ENCODE assay signal across 8 cellular contexts in the genomic region with DNA sequence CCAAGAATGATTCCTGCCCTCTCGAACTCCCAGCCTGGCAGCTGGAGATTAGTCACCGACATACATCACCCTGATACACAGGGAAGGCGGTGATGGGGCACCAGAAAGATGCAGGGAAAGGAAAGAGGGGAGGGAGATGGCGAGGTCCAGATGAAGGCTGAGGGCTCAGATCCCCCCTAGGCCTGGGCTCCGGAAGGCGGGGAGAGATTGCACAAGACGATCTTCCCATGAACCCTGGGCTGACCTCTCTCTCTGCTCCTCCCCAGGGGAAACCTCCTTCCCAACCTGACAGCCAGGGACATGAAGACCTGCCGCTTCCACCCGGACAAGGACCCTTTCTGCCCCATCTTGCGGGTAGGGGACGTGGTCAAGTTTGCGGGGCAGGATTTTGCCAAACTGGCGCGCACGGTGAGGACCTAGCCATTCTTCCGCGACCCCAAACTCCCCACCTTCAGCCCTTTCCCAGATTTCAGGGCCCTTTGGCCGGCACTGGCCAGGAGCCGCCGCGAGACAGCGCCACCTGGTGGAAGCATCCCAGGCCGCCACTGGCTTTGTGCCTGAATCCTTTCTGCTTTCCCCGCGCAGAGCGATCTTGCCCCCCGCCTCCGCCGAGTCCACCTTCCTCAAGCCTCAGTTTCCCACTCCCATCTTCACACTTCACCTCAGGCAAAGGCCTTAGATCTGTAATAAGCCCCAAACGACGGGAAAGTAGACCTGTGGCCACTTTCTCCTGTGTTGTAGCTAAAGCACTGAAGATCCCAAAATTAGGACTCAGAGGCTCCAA. TPM values are rescaled to one million over a fixed set of nuclear protein-coding genes. Genes with fewer than 3 reads are reported as not detected.
DNase-seq lines count a peak whose midpoint lies in the region; ATAC-seq and TF ChIP-seq lines count a peak whose summit lies in the region.

No MANE protein-coding gene starts in this region.

- intact Hi-C loops in activated T-helper 1 cell treated with anti-CD3 and anti-CD28 coated beads, Interleukin-12 subunit alpha, Interleukin-12 subunit beta, Interleukin-2, Interleukin-4 antibody, amounts not matched to agents 30 ng/mL and 10 ng/mL and 1 ng/mL, durations not matched to agents 14 hours and 24 hours and 36 hours (cut with micrococcal nuclease), result loop anchor here (5.0 kb wide), 1 partner anchor 938 kb away; no protein-coding TSS in a partner anchor

- peaks cover 13% of the 10 kb centered on the region for H3K4me1 Mint-ChIP-seq in activated T-helper 1 cell treated with anti-CD3 and anti-CD28 coated beads, Interleukin-12 subunit alpha, Interleukin-12 subunit beta, Interleukin-2, Interleukin-4 antibody, amounts not matched to agents 30 ng/mL and 10 ng/mL and 1 ng/mL, durations not matched to agents 14 hours and 24 hours and 36 hours (ENCODE audit: low read depth)

- DNase-seq in GM19238 (ENCODE audit: insufficient read length, low spot score) (peak; percentile 63), NCI-H774 (lab: John Stamatoyannopoulos, UW) (peak; percentile 30), fibroblast of the aortic adventitia (ENCODE audit: low read depth) (peak; percentile 36), nucleus accumbens (lab: John Stamatoyannopoulos, UW) (peak in 43 of 56 donors; percentile 5 to 71 (median 30)), thoracic aorta (ENCODE audit: low spot score) (no peak)
- peak; percentile 37 for DNase-seq in activated T-helper 1 cell treated with anti-CD3 and anti-CD28 coated beads, Interleukin-12 subunit alpha, Interleukin-12 subunit beta, Interleukin-2, Interleukin-4 antibody, amounts not matched to agents 30 ng/mL and 10 ng/mL and 1 ng/mL, durations not matched to agents 14 hours and 24 hours and 36 hours (ENCODE audit: low spot score)

- peaks cover 14% of the 10 kb centered on the region for H3K27me3 Mint-ChIP-seq in activated T-helper 1 cell treated with anti-CD3 and anti-CD28 coated beads, Interleukin-12 subunit alpha, Interleukin-12 subunit beta, Interleukin-2, Interleukin-4 antibody, amounts not matched to agents 30 ng/mL and 10 ng/mL and 1 ng/mL, durations not matched to agents 14 hours and 24 hours and 36 hours (ENCODE audit: insufficient read depth)

- no peaks in the 10 kb centered on the region for H3K36me3 Mint-ChIP-seq in activated T-helper 1 cell treated with anti-CD3 and anti-CD28 coated beads, Interleukin-12 subunit alpha, Interleukin-12 subunit beta, Interleukin-2, Interleukin-4 antibody, amounts not matched to agents 30 ng/mL and 10 ng/mL and 1 ng/mL, durations not matched to agents 14 hours and 24 hours and 36 hours (ENCODE audit: low read depth)

- no peak overlapping the region for H3K4me3 ChIP-seq in fibroblast of the aortic adventitia (ENCODE audit: low read depth, low read length)
- H3K4me3 ChIP-seq in thoracic aorta, result peak overlapping the region; percentile 8

- no peaks in the 10 kb centered on the region for H3K36me3 ChIP-seq in thoracic aorta

- TF ChIP-seq CTCF in fibroblast of the aortic adventitia (IDR thresholded peaks at IDR 0.05; ENCODE audit: insufficient read depth, low read length) (peak; percentile 91), thoracic aorta (IDR thresholded peaks at IDR 0.05) (peak; percentile 90)

- H3K27me3 ChIP-seq in thoracic aorta (replicated peaks; ENCODE audit: insufficient read depth), result no peaks in the 10 kb centered on the region

- H3K27ac ChIP-seq in thoracic aorta, result no peak overlapping the region

- H3K9me3 ChIP-seq in thoracic aorta, result no peaks in the 10 kb centered on the region

- H3K4me1 ChIP-seq in thoracic aorta (ENCODE audit: control insufficient read depth in 1 of 2, low read depth in 2 of 2), result no peaks in the 10 kb centered on the region

- H3K9me3 Mint-ChIP-seq in activated T-helper 1 cell treated with anti-CD3 and anti-CD28 coated beads, Interleukin-12 subunit alpha, Interleukin-12 subunit beta, Interleukin-2, Interleukin-4 antibody, amounts not matched to agents 30 ng/mL and 10 ng/mL and 1 ng/mL, durations not matched to agents 14 hours and 24 hours and 36 hours, result peaks cover 6% of the 10 kb centered on the region

- ATAC-seq in thoracic aorta (ENCODE audit: insufficient number of reproducible peaks, low FRiP score, low read depth), result no peak
- ATAC-seq in HG02588 (IDR thresholded peaks at IDR 0.05; ENCODE audit: unreplicated experiment), result no peak
- ATAC-seq in GM19324 (IDR thresholded peaks at IDR 0.05; ENCODE audit: low FRiP score, unreplicated experiment), result no peak

- no peak overlapping the region for H3K4me3 Mint-ChIP-seq in activated T-helper 1 cell treated with anti-CD3 and anti-CD28 coated beads, Interleukin-12 subunit alpha, Interleukin-12 subunit beta, Interleukin-2, Interleukin-4 antibody, amounts not matched to agents 30 ng/mL and 10 ng/mL and 1 ng/mL, durations not matched to agents 14 hours and 24 hours and 36 hours

- no peak overlapping the region for H3K27ac Mint-ChIP-seq in activated T-helper 1 cell treated with anti-CD3 and anti-CD28 coated beads, Interleukin-12 subunit alpha, Interleukin-12 subunit beta, Interleukin-2, Interleukin-4 antibody, amounts not matched to agents 30 ng/mL and 10 ng/mL and 1 ng/mL, durations not matched to agents 14 hours and 24 hours and 36 hours

RNA-seq across cellular contexts. Expression of a gene that starts 11.5 kb away (rescaled TPM):
- total RNA-seq in activated T-helper 1 cell treated with anti-CD3 and anti-CD28 coated beads, Interleukin-12 subunit alpha, Interleukin-12 subunit beta, Interleukin-2, Interleukin-4 antibody, amounts not matched to agents 30 ng/mL and 10 ng/mL and 1 ng/mL, durations not matched to agents 14 hours and 24 hours and 36 hours, result not detected in 2 replicates
- total RNA-seq in fibroblast of the aortic adventitia (ENCODE audit: low replicate concordance) (not detected in 2 replicates), thoracic aorta (not detected)

RNA-seq across cellular contexts. Expression of a gene that starts 14.0 kb away (rescaled TPM):
- total RNA-seq in activated T-helper 1 cell treated with anti-CD3 and anti-CD28 coated beads, Interleukin-12 subunit alpha, Interleukin-12 subunit beta, Interleukin-2, Interleukin-4 antibody, amounts not matched to agents 30 ng/mL and 10 ng/mL and 1 ng/mL, durations not matched to agents 14 hours and 24 hours and 36 hours, result 235 and 239 TPM in 2 replicates
- 60.7 and 83.2 TPM in 2 replicates for total RNA-seq in fibroblast of the aortic adventitia (ENCODE audit: low replicate concordance)
- 10 to 100 TPM; 42.0 to 51.4 TPM for total RNA-seq in thoracic aorta

RNA-seq across cellular contexts. Expression of a gene that starts 24.9 kb away (rescaled TPM):
- 22.1 and 24.3 TPM in 2 replicates for total RNA-seq in activated T-helper 1 cell treated with anti-CD3 and anti-CD28 coated beads, Interleukin-12 subunit alpha, Interleukin-12 subunit beta, Interleukin-2, Interleukin-4 antibody, amounts not matched to agents 30 ng/mL and 10 ng/mL and 1 ng/mL, durations not matched to agents 14 hours and 24 hours and 36 hours
- total RNA-seq in fibroblast of the aortic adventitia (ENCODE audit: low replicate concordance) (70.0 and 108 TPM in 2 replicates), thoracic aorta (100 to 1,000 TPM; 105 to 153 TPM)

RNA-seq across cellular contexts. Expression of a gene that starts 31.3 kb away (rescaled TPM):
- not detected in 2 replicates for total RNA-seq in activated T-helper 1 cell treated with anti-CD3 and anti-CD28 coated beads, Interleukin-12 subunit alpha, Interleukin-12 subunit beta, Interleukin-2, Interleukin-4 antibody, amounts not matched to agents 30 ng/mL and 10 ng/mL and 1 ng/mL, durations not matched to agents 14 hours and 24 hours and 36 hours
- total RNA-seq in fibroblast of the aortic adventitia (ENCODE audit: low replicate concordance) (not detected in 2 replicates), thoracic aorta (not detected)

RNA-seq across cellular contexts. Expression of a gene that starts 40.8 kb away (rescaled TPM):
- total RNA-seq in activated T-helper 1 cell treated with anti-CD3 and anti-CD28 coated beads, Interleukin-12 subunit alpha, Interleukin-12 subunit beta, Interleukin-2, Interleukin-4 antibody, amounts not matched to agents 30 ng/mL and 10 ng/mL and 1 ng/mL, durations not matched to agents 14 hours and 24 hours and 36 hours, result not detected in 2 replicates
- total RNA-seq in fibroblast of the aortic adventitia (ENCODE audit: low replicate concordance) (not detected in 2 replicates), thoracic aorta (under 1 TPM in 1 of 2 donors, not detected in 1; 0.54 TPM)
